In the genomic region with DNA sequence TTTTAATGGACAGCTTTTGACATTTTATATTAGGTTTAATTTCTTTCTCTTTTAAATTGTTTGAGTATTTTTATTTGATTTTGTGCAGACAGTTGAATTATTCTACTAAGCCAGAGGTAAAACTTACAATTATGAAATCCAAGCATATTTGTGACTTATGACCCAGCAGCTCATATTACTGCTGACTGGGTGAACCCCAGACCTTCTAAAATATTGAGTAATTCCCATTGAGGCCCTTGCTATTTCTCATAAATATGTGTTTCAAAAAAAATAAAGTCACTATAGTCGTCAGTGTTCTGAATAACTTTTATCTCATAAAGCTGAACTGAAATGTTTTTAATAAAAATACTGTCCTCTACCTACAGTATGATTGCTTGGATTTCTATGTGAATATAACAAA, we compare ENCODE assay signal across 21 cellular contexts.
A peak's percentile ranks its signal among the peaks of the same experiment; 100 is the strongest.
DNase-seq lines count a peak whose midpoint lies in the region; ATAC-seq and TF ChIP-seq lines count a peak whose summit lies in the region.
"Had no signal": no experiment of that assay in that cellular context is flagged by ENCODE, and none has a peak within 500 bp of the region (broad histone marks: within the 10 kb centered on the region; RNA-seq: fewer than 3 reads in every experiment).

No MANE protein-coding gene starts in this region.

- WGBS in aorta, 2 donors: 9 to 26% methylated on average over 1 of the region's 1 CpG

- no peaks in the 10 kb centered on the region for H3K27me3 ChIP-seq in aorta (ENCODE audit: control insufficient read depth in 1 of 2, insufficient read depth in 2 of 2, low read length in 1 of 2)
- H3K27me3 ChIP-seq: BE2C had no signal

- TF ChIP-seq CTCF in choroid plexus epithelial cell (conservative IDR thresholded peaks at IDR 0.05; ENCODE audit: low read depth, low read length): no peak

- H3K4me1 ChIP-seq in aorta (ENCODE audit: control insufficient read depth in 1 of 2, insufficient read depth in 2 of 2, low read length in 2 of 2): no peaks in the 10 kb centered on the region
- H3K4me1 ChIP-seq: BE2C had no signal

- no peaks in the 10 kb centered on the region for H3K36me3 ChIP-seq in aorta (ENCODE audit: control insufficient read depth in 1 of 2, insufficient read depth in 2 of 2, low read length in 1 of 2)
- H3K36me3 ChIP-seq: BE2C had no signal

- no peak overlapping the region for H3K27ac ChIP-seq in aorta (ENCODE audit: low read depth in 1 of 2, low read length in 2 of 2)
- H3K27ac ChIP-seq: KMS-11 had no signal

- DNase-seq in Right ventricle myocardium inferior (ENCODE audit: missing footprints): no peak
- no peak for DNase-seq in left ventricle myocardium superior
- DNase-seq in choroid plexus epithelial cell (ENCODE audit: low read depth): peak; percentile 72
- peak; percentile 16 for DNase-seq in iris pigment epithelial cell (ENCODE audit: low read depth)
- no peak for DNase-seq in aorta
- no peak for DNase-seq in SW480 (ENCODE audit: low spot score)
- DNase-seq in stimulated activated CD4-positive, alpha-beta T cell treated with anti-CD3 and anti-CD28 coated beads, Interleukin-4, amount 100 ng/mL, for 1 hour: no peak
- no peak for DNase-seq in cerebellar nuclear complex (lab: John Stamatoyannopoulos, UW)
- DNase-seq: 8988T; BE2C; CD4-positive, CD25-positive, alpha-beta regulatory T cell; COR-L47; DMS 273 treated with DMSO at 0.1 percent for 48 hours; DND-41; GOT3; NCI-H1048; NCI-H1436 treated with DMSO at 0.1 percent for 48 hours; NCI-H2029; NCI-H345; NCI-H524 treated with DMSO at 0.1 percent for 48 hours had no signal

- intact Hi-C loops in Right ventricle myocardium inferior (cut with DNase I): no loop called here
- intact Hi-C loops in left ventricle myocardium superior (cut with micrococcal nuclease): no loop called here
- intact Hi-C loops in aorta (cut with DNase I): no loop called here

- ATAC-seq in Right ventricle myocardium inferior (peak; percentile 48), left ventricle myocardium superior (no peak), aorta (ENCODE audit: low FRiP score) (peak; percentile 65)

- H3K4me3 ChIP-seq in choroid plexus epithelial cell (ENCODE audit: low read depth, low read length): no peak overlapping the region
- no peak overlapping the region for H3K4me3 ChIP-seq in aorta (ENCODE audit: low read length in 2 of 2)

- H3K9me3 ChIP-seq in aorta (ENCODE audit: control insufficient read depth, low read length): no peaks in the 10 kb centered on the region
- H3K9me3 ChIP-seq: BE2C had no signal

Comparison
In these comparisons a context has a peak if more than half of its experiments do, and no peak if none do; other contexts are left out.
1. DNase-seq: peak in choroid plexus epithelial cell (single experiment) and iris pigment epithelial cell (single experiment); none in Right ventricle myocardium inferior (single experiment), left ventricle myocardium superior (single experiment), aorta (0 of 2), SW480 (single experiment), stimulated activated CD4-positive, alpha-beta T cell treated with anti-CD3 and anti-CD28 coated beads, Interleukin-4, amount 100 ng/mL, for 1 hour (single experiment) and cerebellar nuclear complex (0 of 2).